Comparison of ENCODE assay signal across 9 cellular contexts in genomic region chr7:27149817-27150567, GRCh38. TPM values are rescaled to one million over a fixed set of nuclear protein-coding genes. Genes with fewer than 3 reads are reported as not detected.
DNase-seq lines count a peak whose midpoint lies in the region; FAIRE-seq and TF ChIP-seq lines count a peak whose summit lies in the region.
"Had no signal": no experiment of that assay in that cellular context is flagged by ENCODE, and none has a peak within 500 bp of the region (broad histone marks: within the 10 kb centered on the region; RNA-seq: fewer than 3 reads in every experiment).

No MANE protein-coding gene starts in this region.

- peaks cover 100% of the 10 kb centered on the region for H3K27me3 ChIP-seq in NT2/D1 (ENCODE audit: insufficient read depth, insufficient read length)
- peaks cover 24 to 100% (median 95%) of the 10 kb centered on the region in 7 donors for H3K27me3 ChIP-seq in spleen (replicated peaks in 1 of 7)
- H3K27me3 ChIP-seq in mesendoderm (ENCODE audit: insufficient read depth, low read length, poor library complexity), result peaks cover 89% of the 10 kb centered on the region

- H3K9ac ChIP-seq in NT2/D1 (ENCODE audit: insufficient read length, low read depth), result peak overlapping the region; percentile 12
- H3K9ac ChIP-seq in mesendoderm (ENCODE audit: low read length), result no peak overlapping the region

- H4K8ac ChIP-seq in mesendoderm (ENCODE audit: low read depth, low read length), result no peak overlapping the region

- peak; percentile 52 for DNase-seq in NCI-H2171 treated with DMSO at 0.1 percent for 48 hours (lab: John Stamatoyannopoulos, UW)
- DNase-seq in NCI-H2171 (lab: John Stamatoyannopoulos, UW), result no peak
- DNase-seq in NT2/D1 (ENCODE audit: low read depth, low spot score), result no peak
- DNase-seq in fibroblast of villous mesenchyme (ENCODE audit: low read depth), result no peak
- peak; percentile 59 for DNase-seq in spleen
- DNase-seq in GM13977 (ENCODE audit: low spot score), result no peak
- DNase-seq in mesendoderm, result no peak
- DNase-seq in urothelium cell line (ENCODE audit: low spot score), result no peak

- intact Hi-C loops in spleen (cut with DNase I; ENCODE audit: low total_unique reads), result no loop called here

- no peak for TF ChIP-seq POLR2A in spleen (IDR thresholded peaks at IDR 0.05)

- FAIRE-seq in urothelium cell line (lab: Jason Lieb, UNC), result no peak

- H2BK5ac ChIP-seq in mesendoderm (ENCODE audit: low read length), result no peak overlapping the region

- no peak overlapping the region for H2AK5ac ChIP-seq in mesendoderm (ENCODE audit: low read length)

- in situ Hi-C loops in GM13977 (cut with MboI; ENCODE audit: low pct_unique_long_range_greater_than_20kb, low sequenced_read_pairs, unreplicated experiment), result loop anchor here (10.0 to 25.0 kb wide), 2 partner anchors 95 to 788 kb away; partner anchors contain the start of gene EVX1

- no peak overlapping the region for H4K5ac ChIP-seq in mesendoderm (ENCODE audit: low read length)

- H3K4me2 ChIP-seq in mesendoderm (ENCODE audit: low read length), result no peak overlapping the region

- no peak overlapping the region for H2BK15ac ChIP-seq in mesendoderm (replicated peaks; ENCODE audit: low read depth)

- no peaks in the 10 kb centered on the region for H3K36me3 ChIP-seq in NT2/D1 (ENCODE audit: insufficient read depth, insufficient read length, low read length)
- H3K36me3 ChIP-seq in spleen, result no peaks in the 10 kb centered on the region
- H3K36me3 ChIP-seq in mesendoderm (ENCODE audit: control insufficient read depth, insufficient read depth, low read length), result no peaks in the 10 kb centered on the region

- H2BK120ac ChIP-seq in mesendoderm (ENCODE audit: low read depth, low read length), result no peak overlapping the region

- no peak overlapping the region for H3K23ac ChIP-seq in mesendoderm (ENCODE audit: low read length)

- H3K18ac ChIP-seq in mesendoderm (ENCODE audit: low read length), result no peak overlapping the region

- H3K9me3 ChIP-seq in NT2/D1 (ENCODE audit: insufficient read depth, low read length), result no peaks in the 10 kb centered on the region; the same call in 1 of the 2 replicates
- H3K9me3 ChIP-seq in spleen, result no peaks in the 10 kb centered on the region

- no peak overlapping the region for H3K4ac ChIP-seq in mesendoderm (ENCODE audit: low read depth, low read length)

- no peaks in the 10 kb centered on the region for H3K79me2 ChIP-seq in mesendoderm (ENCODE audit: control insufficient read depth, insufficient read depth, low read length)

- 35 to 43% (median 40%) methylated on average over 9 to 13 of the region's 13 CpGs for WGBS in spleen, 5 donors
- WGBS in mesendoderm (ENCODE audit: extremely low coverage, insufficient coverage, low lambda C conversion rate), result no CpG with 5 or more reads among the region's 13 CpGs

- peak overlapping the region in 6 of 8 donors; percentile 2 to 69 (median 62) for H3K27ac ChIP-seq in spleen
- H3K27ac ChIP-seq in mesendoderm (ENCODE audit: low read depth, low read length), result no peak overlapping the region

- no peaks in the 10 kb centered on the region for H3K79me1 ChIP-seq in mesendoderm (ENCODE audit: low read length)

- no peak overlapping the region for H3K56ac ChIP-seq in mesendoderm (ENCODE audit: low read length)

- H3K4me3 ChIP-seq in NT2/D1 (ENCODE audit: insufficient read length, low read depth), result peak overlapping the region; percentile 42
- H3K4me3 ChIP-seq in fibroblast of villous mesenchyme (ENCODE audit: low read depth, low read length), result peak overlapping the region; percentile 77
- H3K4me3 ChIP-seq in spleen, result peak overlapping the region in 7 of 8 donors; percentile 28 to 68 (median 43)
- H3K4me3 ChIP-seq in mesendoderm (ENCODE audit: low read length), result no peak overlapping the region

- H3K4me1 ChIP-seq in NT2/D1 (ENCODE audit: insufficient read depth, insufficient read length) (peaks cover 3% of the 10 kb centered on the region), spleen (peaks cover 22 to 74% (median 58%) of the 10 kb centered on the region in 6 donors), mesendoderm (ENCODE audit: control insufficient read depth, low read depth, low read length) (no peaks in the 10 kb centered on the region)

- no peak for TF ChIP-seq CTCF in fibroblast of villous mesenchyme (IDR thresholded peaks at IDR 0.05; ENCODE audit: insufficient read depth, low read depth, low read length)
- no peak for TF ChIP-seq CTCF in spleen (IDR thresholded peaks at IDR 0.05 in 8 of 11, conservative IDR thresholded peaks at IDR 0.05 in 3 of 11)
- no peak for TF ChIP-seq CTCF in GM13977 (IDR thresholded peaks at IDR 0.05; ENCODE audit: extremely low read depth, insufficient read depth, missing control alignments)

RNA-seq across cellular contexts. Expression of gene HOXA3, which starts 2.4 kb away (rescaled TPM):
- total RNA-seq in fibroblast of villous mesenchyme (9.3 and 11.7 TPM in 2 replicates), spleen (1 to 10 TPM in 5 of 7 donors, under 1 TPM in 2; 0.51 to 6.1 (median 2.2) TPM)
- 1 to 10 TPM in 1 of 3 donors, under 1 TPM in 2; 0.57 to 1.4 (median 0.62) TPM for polyA plus RNA-seq in spleen
- not detected for polyA plus RNA-seq in mesendoderm (2013, experiment 1 of 2)
- not detected for polyA plus RNA-seq in mesendoderm (2013, experiment 2 of 2)
- total RNA-seq: activated CD8-positive, alpha-beta memory T cell treated with anti-CD3 and anti-CD28 coated beads for 36 hours had no signal

RNA-seq across cellular contexts. Expression of gene HOXA6, which starts 2.4 kb away (rescaled TPM):
- total RNA-seq in fibroblast of villous mesenchyme, result 10.6 and 11.2 TPM in 2 replicates
- total RNA-seq in spleen, result 1 to 10 TPM in 5 of 7 donors, under 1 TPM in 2; 0.38 to 2.0 (median 1.4) TPM
- polyA plus RNA-seq in spleen, result under 1 TPM in 1 of 3 donors, not detected in 2; 0.26 TPM
- not detected for polyA plus RNA-seq in mesendoderm (2013, experiment 1 of 2)
- not detected for polyA plus RNA-seq in mesendoderm (2013, experiment 2 of 2)
- total RNA-seq: activated CD8-positive, alpha-beta memory T cell treated with anti-CD3 and anti-CD28 coated beads for 36 hours had no signal

RNA-seq across cellular contexts. Expression of gene HOXA7, which starts 6.5 kb away (rescaled TPM):
- 2.2 and 2.3 TPM in 2 replicates for total RNA-seq in fibroblast of villous mesenchyme
- 1 to 10 TPM; 1.0 to 8.0 (median 2.6) TPM for total RNA-seq in spleen
- 1 to 10 TPM in 1 of 3 donors, under 1 TPM in 2; 0.55 to 1.4 (median 0.80) TPM for polyA plus RNA-seq in spleen
- polyA plus RNA-seq in mesendoderm (2013, experiment 1 of 2), result 0.01 TPM
- not detected for polyA plus RNA-seq in mesendoderm (2013, experiment 2 of 2)
- total RNA-seq: activated CD8-positive, alpha-beta memory T cell treated with anti-CD3 and anti-CD28 coated beads for 36 hours had no signal

RNA-seq across cellular contexts. Expression of gene HOXA5, which starts 6.5 kb away (rescaled TPM):
- total RNA-seq in fibroblast of villous mesenchyme, result 7.4 and 10.8 TPM in 2 replicates
- total RNA-seq in spleen, result 1 to 10 TPM; 3.0 to 9.3 (median 6.9) TPM
- polyA plus RNA-seq in spleen, result 1 to 10 TPM; 1.6 to 2.3 (median 2.2) TPM
- polyA plus RNA-seq in mesendoderm (2013, experiment 1 of 2), result not detected
- polyA plus RNA-seq in mesendoderm (2013, experiment 2 of 2), result not detected
- total RNA-seq: activated CD8-positive, alpha-beta memory T cell treated with anti-CD3 and anti-CD28 coated beads for 36 hours had no signal

RNA-seq across cellular contexts. Expression of gene HOXA9, which starts 15.3 kb away (rescaled TPM):
- total RNA-seq in fibroblast of villous mesenchyme (17.1 and 20.3 TPM in 2 replicates), spleen (1 to 10 TPM in 5 of 7 donors, under 1 TPM in 2; 0.51 to 3.0 (median 1.2) TPM)
- polyA plus RNA-seq in spleen, result under 1 TPM; 0.46 to 0.54 (median 0.48) TPM
- not detected for polyA plus RNA-seq in mesendoderm (2013, experiment 1 of 2)
- not detected for polyA plus RNA-seq in mesendoderm (2013, experiment 2 of 2)
- total RNA-seq: activated CD8-positive, alpha-beta memory T cell treated with anti-CD3 and anti-CD28 coated beads for 36 hours had no signal

Comparison
In these comparisons a context has a peak if more than half of its experiments do, and no peak if none do; other contexts are left out.
1. DNase-seq: peak in NCI-H2171 treated with DMSO at 0.1 percent for 48 hours (single experiment) and spleen (single experiment); none in NCI-H2171 (single experiment), NT2/D1 (single experiment), fibroblast of villous mesenchyme (single experiment), GM13977 (single experiment), mesendoderm (single experiment) and urothelium cell line (single experiment).